ENCODE assay signal across 31 cellular contexts in the genomic region with DNA sequence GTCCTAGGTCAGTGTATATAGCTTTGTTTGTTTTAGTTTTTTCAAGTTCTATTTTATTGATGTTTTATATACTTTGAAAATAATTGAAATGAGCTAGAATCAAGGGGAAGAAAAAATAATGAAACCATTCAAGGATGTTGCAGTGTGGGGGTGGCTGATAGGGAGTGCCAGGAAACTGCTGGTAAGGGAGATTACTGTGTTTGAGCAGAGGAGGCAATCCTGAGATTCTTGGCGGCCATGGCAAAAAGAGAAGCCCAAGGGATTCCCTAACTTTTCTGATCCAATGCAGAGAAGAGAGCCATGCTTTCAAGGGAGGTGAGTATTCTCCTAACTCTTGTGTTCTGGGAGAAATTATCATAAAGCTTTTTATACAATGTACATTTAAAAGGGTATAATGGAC. TPM values are rescaled to one million over a fixed set of nuclear protein-coding genes. Genes with fewer than 3 reads are reported as not detected.
DNase-seq lines count a peak whose midpoint lies in the region; ATAC-seq and TF ChIP-seq lines count a peak whose summit lies in the region.
"Had no signal": no experiment of that assay in that cellular context is flagged by ENCODE, and none has a peak within 500 bp of the region (broad histone marks: within the 10 kb centered on the region; RNA-seq: fewer than 3 reads in every experiment).

No MANE protein-coding gene starts in this region.

- no peak overlapping the region for H3K9ac ChIP-seq in IMR-90 (ENCODE audit: low read depth, low read length)

- intact Hi-C loops in IMR-90 (cut with micrococcal nuclease) (no loop called here), posterior vena cava (cut with DNase I) (no loop called here)

- H3K4me1 ChIP-seq in IMR-90 (ENCODE audit: control insufficient read depth, insufficient read depth, low read length): no peaks in the 10 kb centered on the region; the same call in 1 of the 2 replicates
- no peaks in the 10 kb centered on the region for H3K4me1 ChIP-seq in BE2C
- H3K4me1 ChIP-seq: gastrocnemius medialis, right atrium auricular region, SJCRH30 had no signal

- H2AFZ ChIP-seq in IMR-90 (replicated peaks; ENCODE audit: low read length, poor library complexity): no peak overlapping the region

- H4K20me1 ChIP-seq in IMR-90 (ENCODE audit: insufficient read depth, low read length): no peaks in the 10 kb centered on the region

- H3K36me3 ChIP-seq in IMR-90 (ENCODE audit: control insufficient read depth, insufficient read depth, low read length): no peaks in the 10 kb centered on the region
- no peaks in the 10 kb centered on the region for H3K36me3 ChIP-seq in BE2C
- H3K36me3 ChIP-seq: gastrocnemius medialis, right atrium auricular region, SJCRH30, tibial nerve had no signal

- POLR2A ChIA-PET in IMR-90 (lab: Charles Lee; ENCODE audit: unreplicated experiment): no interaction called here

- H3K79me1 ChIP-seq in IMR-90 (ENCODE audit: low read depth in 1 of 2, low read length in 2 of 2): no peaks in the 10 kb centered on the region

- H2AK9ac ChIP-seq in IMR-90 (replicated peaks; ENCODE audit: low read depth, low read length, poor library complexity): no peak overlapping the region

- dilution Hi-C loops in IMR-90 (cut with HindIII; ENCODE audit: low sequenced_read_pairs, unreplicated experiment): no loop called here

- peak; percentile 23 for DNase-seq in AG20443 (ENCODE audit: low spot score)
- DNase-seq in IMR-90: no peak
- peak; percentile 24 for DNase-seq in choroid plexus epithelial cell (ENCODE audit: low read depth)
- DNase-seq in kidney glomerular epithelial cell (lab: John Stamatoyannopoulos, UW): peak; percentile 7
- no peak for DNase-seq in NCI-H526 treated with DMSO at 0.1 percent for 48 hours (lab: John Stamatoyannopoulos, UW)
- no peak for DNase-seq in BE2C
- no peak for DNase-seq in posterior vena cava (ENCODE audit: low spot score)
- DNase-seq in coronary artery (ENCODE audit: low spot score): no peak
- DNase-seq: activated B cell treated with CpG ODN at 0.5 μM for 24 hours; activated CD4-positive, alpha-beta T cell treated with anti-CD3 and anti-CD28 coated beads, Interleukin-2, amount 10 ng/mL, durations not matched to agents 7 days and 5 days; activated effector memory CD4-positive, alpha-beta T cell treated with anti-CD3 and anti-CD28 coated beads, Interleukin-2, amount 50 U/mL, for 16 hours; activated T-cell treated with anti-CD3 and anti-CD28 coated beads, Interleukin-2, amount 50 U/mL, for 1 hour; aorta; caudate nucleus; DMS153; gastrocnemius medialis; mesenchymal stem cell; NCI-H1105; NCI-H187; SJCRH30; stimulated activated naive CD8-positive, alpha-beta T cell treated with anti-CD3 and anti-CD28 coated beads, Interleukin-15, amount 100 ng/mL, for 72 hours; T-helper 9 cell had no signal

- CTCF ChIA-PET in IMR-90 (lab: Yijun Ruan, JAX): interaction anchor here (1.1 kb wide), 1 partner anchor 64 kb away, joined by 3 read pairs; no protein-coding TSS in a partner anchor

- H3K4me3 ChIP-seq in IMR-90 (ENCODE audit: insufficient read depth, low read depth, low read length): no peak overlapping the region
- H3K4me3 ChIP-seq in choroid plexus epithelial cell (ENCODE audit: low read depth, low read length): no peak overlapping the region
- no peak overlapping the region for H3K4me3 ChIP-seq in BE2C (ENCODE audit: low read depth, low read length)
- no peak overlapping the region for H3K4me3 ChIP-seq in coronary artery
- H3K4me3 ChIP-seq: gastrocnemius medialis, K562, right atrium auricular region, SJCRH30, tibial nerve had no signal

- no peak for TF ChIP-seq CTCF in IMR-90 (conservative IDR thresholded peaks at IDR 0.05; ENCODE audit: low read depth, low read length)
- TF ChIP-seq CTCF in choroid plexus epithelial cell (conservative IDR thresholded peaks at IDR 0.05; ENCODE audit: low read depth, low read length): no peak
- no peak for TF ChIP-seq CTCF in BE2C (IDR thresholded peaks at IDR 0.05; ENCODE audit: low read depth, low read length)
- no peak for TF ChIP-seq CTCF in coronary artery (IDR thresholded peaks at IDR 0.05)

- no peak overlapping the region for H4K5ac ChIP-seq in IMR-90 (ENCODE audit: low read depth, low read length)

- no peak overlapping the region for H2BK20ac ChIP-seq in IMR-90 (ENCODE audit: low read depth, low read length)

- in situ Hi-C loops in IMR-90 (cut with MboI; ENCODE audit: low sequenced_read_pairs): loop anchor here (25.0 kb wide), 1 partner anchor 1016 kb away; the partner anchor contains the start of gene OR2K2

- no peak overlapping the region for H2BK15ac ChIP-seq in IMR-90 (ENCODE audit: low read depth, low read length)

- H3K56ac ChIP-seq in IMR-90 (ENCODE audit: extremely low read depth, insufficient read depth, low read length): no peak overlapping the region

- no peak overlapping the region for H4K8ac ChIP-seq in IMR-90 (ENCODE audit: low read depth in 2 of 2, low read length in 2 of 2)

- no CpG with 5 or more reads among the region's 1 CpG for WGBS in IMR-90 (ENCODE audit: extremely low coverage in 2 of 2, insufficient read length in 1 of 2), 2 experiments

- peak; percentile 38; the same call in 1 of the 2 replicates for ATAC-seq in IMR-90 (ENCODE audit: low read depth)
- ATAC-seq: gastrocnemius medialis; K562; stimulated activated naive CD8-positive, alpha-beta T cell treated with anti-CD3 and anti-CD28 coated beads, Interleukin-15, amount 100 ng/mL, for 72 hours had no signal

- H3K27me3 ChIP-seq in IMR-90 (ENCODE audit: control insufficient read depth, insufficient read depth, low read length) (peaks cover 7% of the 10 kb centered on the region; the same call in 1 of the 2 replicates), BE2C (no peaks in the 10 kb centered on the region)
- H3K27me3 ChIP-seq: gastrocnemius medialis, right atrium auricular region, SJCRH30, tibial nerve had no signal

- no TSS peak for BruUV-seq in IMR-90 (replicated peaks; lab: Mats Ljungman, UMichigan)

- no peak overlapping the region for H2BK120ac ChIP-seq in IMR-90 (ENCODE audit: low read depth, low read length)

- no peak overlapping the region for H4K91ac ChIP-seq in IMR-90 (ENCODE audit: insufficient read depth, low read depth, low read length)

- no peaks in the 10 kb centered on the region for H3K9me3 ChIP-seq in IMR-90 (ENCODE audit: control insufficient read depth, insufficient read depth, low read length)
- no peaks in the 10 kb centered on the region for H3K9me3 ChIP-seq in BE2C
- H3K9me3 ChIP-seq: gastrocnemius medialis, right atrium auricular region, SJCRH30, tibial nerve had no signal

- H3K27ac ChIP-seq in IMR-90 (ENCODE audit: insufficient read depth, low read length) (no peak overlapping the region), coronary artery (no peak overlapping the region)
- H3K27ac ChIP-seq: gastrocnemius medialis, right atrium auricular region, SJCRH30, tibial nerve had no signal

- H3K4me2 ChIP-seq in IMR-90 (ENCODE audit: low read depth, low read length): no peak overlapping the region

- no peak overlapping the region for H3K18ac ChIP-seq in IMR-90 (ENCODE audit: low read depth, low read length)

- TF ChIP-seq RAD21 in IMR-90 (IDR thresholded peaks at IDR 0.05; ENCODE audit: low read length): no peak

- H2BK5ac ChIP-seq in IMR-90 (ENCODE audit: low read depth, low read length, poor library complexity, severe bottlenecking): no peak overlapping the region

- no peak overlapping the region for H3K4ac ChIP-seq in IMR-90 (ENCODE audit: low read depth, low read length)

- no peak overlapping the region for H3K23ac ChIP-seq in IMR-90 (ENCODE audit: low read depth, low read length)

- H2AK5ac ChIP-seq in IMR-90 (ENCODE audit: low read depth, low read length): no peak overlapping the region

- no peak for TF ChIP-seq POLR2A in IMR-90 (IDR thresholded peaks at IDR 0.05; ENCODE audit: low read depth, low read length)

- no peaks in the 10 kb centered on the region for H3K9me1 ChIP-seq in IMR-90 (ENCODE audit: insufficient read depth, low read length)

- no peak overlapping the region for H3K14ac ChIP-seq in IMR-90 (replicated peaks; ENCODE audit: low read depth, low read length)

TF ChIP-seq in IMR-90, 13 proteins besides CTCF, POLR2A, EP300 and RAD21:
- no peak for TF ChIP-seq FOS (IDR thresholded peaks at IDR 0.05; ENCODE audit: low read depth, low read length)
- TF ChIP-seq RFX5 (IDR thresholded peaks at IDR 0.05; ENCODE audit: low read depth, low read length): no peak
- no peak for TF ChIP-seq RCOR1 (IDR thresholded peaks at IDR 0.05; ENCODE audit: insufficient replicate concordance, low read length)
- no peak for TF ChIP-seq SMC3 (IDR thresholded peaks at IDR 0.05; ENCODE audit: low read depth, low read length)
- TF ChIP-seq CEBPB (IDR thresholded peaks at IDR 0.05; ENCODE audit: low read depth, low read length): no peak
- TF ChIP-seq, protein P1, sequence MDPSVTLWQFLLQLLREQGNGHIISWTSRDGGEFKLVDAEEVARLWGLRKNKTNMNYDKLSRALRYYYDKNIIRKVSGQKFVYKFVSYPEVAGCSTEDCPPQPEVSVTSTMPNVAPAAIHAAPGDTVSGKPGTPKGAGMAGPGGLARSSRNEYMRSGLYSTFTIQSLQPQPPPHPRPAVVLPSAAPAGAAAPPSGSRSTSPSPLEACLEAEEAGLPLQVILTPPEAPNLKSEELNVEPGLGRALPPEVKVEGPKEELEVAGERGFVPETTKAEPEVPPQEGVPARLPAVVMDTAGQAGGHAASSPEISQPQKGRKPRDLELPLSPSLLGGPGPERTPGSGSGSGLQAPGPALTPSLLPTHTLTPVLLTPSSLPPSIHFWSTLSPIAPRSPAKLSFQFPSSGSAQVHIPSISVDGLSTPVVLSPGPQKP (IDR thresholded peaks at IDR 0.05; ENCODE audit: borderline replicate concordance, low read depth, low read length): no peak
- TF ChIP-seq BHLHE40 (IDR thresholded peaks at IDR 0.05; ENCODE audit: low read depth, low read length): no peak
- TF ChIP-seq NFE2L2 (IDR thresholded peaks at IDR 0.05; ENCODE audit: low read depth, low read length): no peak
TF ChIP-seq in IMR-90: peak in this region for 0.

RNA-seq across cellular contexts. Expression of gene TXNDC8, which starts 16.6 kb away (rescaled TPM):
- total RNA-seq in IMR-90 (2012; rRNA removed) (not detected in 2 replicates), posterior vena cava (not detected)
- not detected in 2 replicates for polyA plus RNA-seq in IMR-90 (2012; rRNA removed)
- not detected in 2 replicates for polyA plus RNA-seq in IMR-90 (2012; cell fraction: cytosol; rRNA removed)
- not detected in 2 replicates for polyA plus RNA-seq in IMR-90 (2012; cell fraction: nucleus; rRNA removed; ENCODE audit: low replicate concordance)
- not detected for polyA plus RNA-seq in BE2C (2012; ENCODE audit: insufficient read depth, insufficient read length, low read depth)
- total RNA-seq: A673; activated B cell treated with CpG ODN at 0.5 μM for 24 hours; activated CD4-positive, alpha-beta T cell treated with anti-CD3 and anti-CD28 coated beads, Interleukin-2, amount 10 ng/mL, durations not matched to agents 7 days and 5 days; aorta; gastrocnemius medialis; K562; M059J; NCI-H460; right atrium auricular region; RPMI7951; SJCRH30; tibial nerve had no signal
- polyA plus RNA-seq: aorta, BJ, esophagus, K562 had no signal

Comparison
In these comparisons a context has a peak if more than half of its experiments do, and no peak if none do; other contexts are left out.
1. DNase-seq: peak in AG20443 (single experiment), choroid plexus epithelial cell (single experiment) and kidney glomerular epithelial cell (single experiment); none in IMR-90 (single experiment), NCI-H526 treated with DMSO at 0.1 percent for 48 hours (single experiment), BE2C (single experiment), posterior vena cava (single experiment) and coronary artery (single experiment).